8 cellular contexts compared by ENCODE assay signal in genomic region chr19:11096210-11096841, GRCh38. TPM values are rescaled to one million over a fixed set of nuclear protein-coding genes. Genes with fewer than 3 reads are reported as not detected.
DNase-seq lines count a peak whose midpoint lies in the region; ATAC-seq lines count a peak whose summit lies in the region.

No MANE protein-coding gene starts in this region.

- intact Hi-C loops in Right ventricle myocardium inferior (cut with DNase I) (no loop called here), cardiac septum (cut with DNase I) (no loop called here), left cardiac atrium (cut with DNase I) (no loop called here)
- intact Hi-C loops in activated naive CD4-positive, alpha-beta T cell treated with anti-CD3 and anti-CD28 coated beads for 36 hours (cut with micrococcal nuclease) = loop anchor here (1.0 to 10.0 kb wide), 5 partner anchors 60 to 1838 kb away; partner anchors contain the start of genes CALR, CCDC159, FARSA and TMEM205

- peak overlapping the region; percentile 25 for H3K4me3 Mint-ChIP-seq in activated naive CD4-positive, alpha-beta T cell treated with anti-CD3 and anti-CD28 coated beads for 36 hours
- H3K4me3 Mint-ChIP-seq in stimulated activated naive B cell treated with anti-CD40 and anti-IgM and Interleukin-4, amounts not matched to agents 10 μg/mL and 1 μg/mL and 100 μg/mL, for 72 hours = peak overlapping the region; percentile 70 to 75

- H3K4me1 Mint-ChIP-seq in activated naive CD4-positive, alpha-beta T cell treated with anti-CD3 and anti-CD28 coated beads for 36 hours (ENCODE audit: low read depth) = peaks cover 68% of the 10 kb centered on the region
- peaks cover 25 to 47% of the 10 kb centered on the region in 2 donors for H3K4me1 Mint-ChIP-seq in stimulated activated naive B cell treated with anti-CD40 and anti-IgM and Interleukin-4, amounts not matched to agents 10 μg/mL and 1 μg/mL and 100 μg/mL, for 72 hours

- ATAC-seq in Right ventricle myocardium inferior (peak; percentile 87), left cardiac atrium (peak; percentile 68 to 69)
- peak; percentile 38 to 46 for ATAC-seq in stimulated activated naive B cell treated with anti-CD40 and anti-IgM and Interleukin-4, amounts not matched to agents 10 μg/mL and 1 μg/mL and 100 μg/mL, for 72 hours (replicated peaks)

- peaks cover 61% of the 10 kb centered on the region for H3K36me3 Mint-ChIP-seq in activated naive CD4-positive, alpha-beta T cell treated with anti-CD3 and anti-CD28 coated beads for 36 hours (ENCODE audit: low read depth)
- peaks cover 55 to 63% of the 10 kb centered on the region in 2 donors for H3K36me3 Mint-ChIP-seq in stimulated activated naive B cell treated with anti-CD40 and anti-IgM and Interleukin-4, amounts not matched to agents 10 μg/mL and 1 μg/mL and 100 μg/mL, for 72 hours

- DNase-seq in Right ventricle myocardium inferior (ENCODE audit: missing footprints) (peak; percentile 78), cardiac septum (ENCODE audit: low spot score) (no peak), HT1080 (ENCODE audit: low read depth) (peak; percentile 64), left cardiac atrium (peak; percentile 74), COLO829 (ENCODE audit: low spot score) (no peak), NCI-H2029 (lab: John Stamatoyannopoulos, UW) (no peak)
- DNase-seq in activated naive CD4-positive, alpha-beta T cell treated with anti-CD3 and anti-CD28 coated beads for 36 hours = peak; percentile 55
- DNase-seq in stimulated activated naive B cell treated with anti-CD40 and anti-IgM and Interleukin-4, amounts not matched to agents 10 μg/mL and 1 μg/mL and 100 μg/mL, for 72 hours = no peak

- peaks cover 1% of the 10 kb centered on the region for H3K9me3 Mint-ChIP-seq in activated naive CD4-positive, alpha-beta T cell treated with anti-CD3 and anti-CD28 coated beads for 36 hours
- H3K9me3 Mint-ChIP-seq in stimulated activated naive B cell treated with anti-CD40 and anti-IgM and Interleukin-4, amounts not matched to agents 10 μg/mL and 1 μg/mL and 100 μg/mL, for 72 hours = peaks cover 0 to 3% of the 10 kb centered on the region in 2 donors

- peak overlapping the region; percentile 87 for H3K27ac Mint-ChIP-seq in activated naive CD4-positive, alpha-beta T cell treated with anti-CD3 and anti-CD28 coated beads for 36 hours
- H3K27ac Mint-ChIP-seq in stimulated activated naive B cell treated with anti-CD40 and anti-IgM and Interleukin-4, amounts not matched to agents 10 μg/mL and 1 μg/mL and 100 μg/mL, for 72 hours = peak overlapping the region; percentile 65

- CTCF ChIA-PET in activated naive CD4-positive, alpha-beta T cell treated with anti-CD3 and anti-CD28 coated beads for 36 hours (lab: Charles Lee) = interaction anchor here (0.6 to 1.5 kb wide), 5 partner anchors 29 to 160 kb away, joined by 3 to 5 read pairs (median 3); no protein-coding TSS in a partner anchor

- H3K27me3 Mint-ChIP-seq in activated naive CD4-positive, alpha-beta T cell treated with anti-CD3 and anti-CD28 coated beads for 36 hours (ENCODE audit: low read depth) = no peaks in the 10 kb centered on the region
- H3K27me3 Mint-ChIP-seq in stimulated activated naive B cell treated with anti-CD40 and anti-IgM and Interleukin-4, amounts not matched to agents 10 μg/mL and 1 μg/mL and 100 μg/mL, for 72 hours = peaks cover 4 to 6% of the 10 kb centered on the region in 2 donors

RNA-seq across cellular contexts. Expression of gene LDLR, which starts 7.1 kb away (rescaled TPM):
- 12.8 TPM for total RNA-seq in Right ventricle myocardium inferior
- 22.1 TPM for total RNA-seq in cardiac septum
- total RNA-seq in HT1080 (2014; rRNA removed; shearing (Covaris generic)) = 53.6 and 67.8 TPM in 2 replicates
- 24.2 and 28.5 TPM in 2 replicates for polyA plus RNA-seq in HT1080 (2015; cell fraction: cytosol; rRNA removed)
- 89.9 and 96.1 TPM in 2 replicates for polyA plus RNA-seq in HT1080 (2015; cell fraction: nucleus; rRNA removed)
- total RNA-seq in activated naive CD4-positive, alpha-beta T cell treated with anti-CD3 and anti-CD28 coated beads for 36 hours = 10 to 100 TPM; 64.2 to 64.9 TPM
- total RNA-seq in left cardiac atrium = 10 to 100 TPM; 24.4 to 80.0 TPM

RNA-seq across cellular contexts. Expression of gene SPC24, which starts 59.3 kb away (rescaled TPM):
- 8.6 TPM for total RNA-seq in Right ventricle myocardium inferior
- total RNA-seq in cardiac septum = 3.8 TPM
- 112 and 122 TPM in 2 replicates for total RNA-seq in HT1080 (2014; rRNA removed; shearing (Covaris generic))
- 43.7 and 48.0 TPM in 2 replicates for polyA plus RNA-seq in HT1080 (2015; cell fraction: cytosol; rRNA removed)
- polyA plus RNA-seq in HT1080 (2015; cell fraction: nucleus; rRNA removed) = 28.9 and 39.7 TPM in 2 replicates
- total RNA-seq in activated naive CD4-positive, alpha-beta T cell treated with anti-CD3 and anti-CD28 coated beads for 36 hours = 100 to 1,000 TPM in 1 of 2 experiments, 10 to 100 TPM in 1; 94.7 to 102 TPM
- 1 to 10 TPM; 3.4 to 3.9 TPM for total RNA-seq in left cardiac atrium

Comparison
In these comparisons a context has a peak if more than half of its experiments do, and no peak if none do; other contexts are left out.
1. DNase-seq: peak in Right ventricle myocardium inferior (single experiment), HT1080 (single experiment), activated naive CD4-positive, alpha-beta T cell treated with anti-CD3 and anti-CD28 coated beads for 36 hours (single experiment) and left cardiac atrium (single experiment); none in cardiac septum (single experiment), stimulated activated naive B cell treated with anti-CD40 and anti-IgM and Interleukin-4, amounts not matched to agents 10 μg/mL and 1 μg/mL and 100 μg/mL, for 72 hours (single experiment), COLO829 (single experiment) and NCI-H2029 (single experiment).
2. Peak in every context shown above with its lines, with median percentiles within 50 percentile points of each other: ATAC-seq.